In genomic region chr7:12731214-12731656, GRCh38 we compare ENCODE assay signal across 1 cellular context.
TF ChIP-seq lines count a peak whose summit lies in the region.

No MANE protein-coding gene starts in this region.

TF ChIP-seq in K562, 482 proteins besides CTCF, POLR2A, EP300 and RAD21 (continued from another document and continues in another):
- TF ChIP-seq ZBTB34 (CRISPR knock-in tag; IDR thresholded peaks at IDR 0.05) (no peak), JUND (IDR thresholded peaks at IDR 0.05; ENCODE audit: borderline replicate concordance, low read depth, low read length) (peak; percentile 46; the same call in 1 of the 2 replicates), JUND (tag; IDR thresholded peaks at IDR 0.05; ENCODE audit: borderline replicate concordance, low read depth, low read length) (no peak; the same call in 2 of the 3 replicates), E2F5 (CRISPR knock-in tag; IDR thresholded peaks at IDR 0.05) (no peak), ZNF740 (CRISPR knock-in tag; IDR thresholded peaks at IDR 0.05) (no peak), ZNF740 (tag; IDR thresholded peaks at IDR 0.05) (0 out of 4 replicates have a peak, but pooled peaks of 1 of the 2 experiments have one; percentile 5), SOX6 (IDR thresholded peaks at IDR 0.05) (peak; percentile 28; the same call in 1 of the 2 replicates), CREB3 (tag; conservative IDR thresholded peaks at IDR 0.05; ENCODE audit: low read depth) (peak; percentile 57; the same call in 1 of the 2 replicates), HNRNPUL1 (IDR thresholded peaks at IDR 0.05; ENCODE audit: low read length) (no peak), NFRKB (IDR thresholded peaks at IDR 0.05; ENCODE audit: low read depth) (peak; percentile 70; the same call in 1 of the 2 replicates), RNF2 (IDR thresholded peaks at IDR 0.05) (peak; percentile 13; the same call in 1 of the 2 replicates), MXI1 (IDR thresholded peaks at IDR 0.05; ENCODE audit: low read depth, low read length) (0 out of 2 replicates have a peak, but pooled peaks have one; percentile 44), HMGN3 (IDR thresholded peaks at IDR 0.05; ENCODE audit: borderline replicate concordance, extremely low read depth, insufficient read length, low read depth, low read length) (no peak), ETV5 (CRISPR knock-in tag; IDR thresholded peaks at IDR 0.05; ENCODE audit: low read depth) (peak; percentile 60; the same call in 1 of the 2 replicates), MAFK (IDR thresholded peaks at IDR 0.05; ENCODE audit: low read length) (peak; percentile 74), ZNF239 (CRISPR knock-in tag; IDR thresholded peaks at IDR 0.05) (no peak), PKNOX1 (IDR thresholded peaks at IDR 0.05) (no peak), GATAD2A (IDR thresholded peaks at IDR 0.05) (no peak), TCF15 (CRISPR knock-in tag; IDR thresholded peaks at IDR 0.05) (no peak), MAFG (tag; conservative IDR thresholded peaks at IDR 0.05) (peak; percentile 93), ZNF830 (CRISPR knock-in tag; IDR thresholded peaks at IDR 0.05) (no peak), MNT (conservative IDR thresholded peaks at IDR 0.05) (peak; percentile 71 to 82; a peak in 3 of 4 replicates), NEUROD1 (IDR thresholded peaks at IDR 0.05; ENCODE audit: borderline replicate concordance, low read depth, low read length, partially characterized antibody) (peak; percentile 47), KAT7 (CRISPR knock-in tag; IDR thresholded peaks at IDR 0.05; ENCODE audit: borderline replicate concordance) (0 out of 2 replicates have a peak, but pooled peaks have one; percentile 13), HNRNPLL (IDR thresholded peaks at IDR 0.05; ENCODE audit: low read depth, low read length, poor library complexity, severe bottlenecking) (no peak), PTBP1 (IDR thresholded peaks at IDR 0.05; ENCODE audit: low read depth, low read length) (no peak), POLR2AphosphoS5 (IDR thresholded peaks at IDR 0.05; ENCODE audit: control insufficient read depth, insufficient read depth, low read depth, low read length) (no peak), ESRRB (CRISPR knock-in tag; IDR thresholded peaks at IDR 0.05; ENCODE audit: borderline replicate concordance) (no peak), MAFF (IDR thresholded peaks at IDR 0.05; ENCODE audit: low read length) (peak; percentile 72), MIER1 (IDR thresholded peaks at IDR 0.05; ENCODE audit: low read depth) (no peak), DDX20 (tag; IDR thresholded peaks at IDR 0.05; ENCODE audit: low read depth) (0 out of 2 replicates have a peak, but pooled peaks have one; percentile 20), HDAC1 (IDR thresholded peaks at IDR 0.05) (peak in 1 of 2 experiments; percentile 49; a peak in 1 of 4 replicates), KAT8 (IDR thresholded peaks at IDR 0.05; ENCODE audit: low read depth) (no peak), ESRRA (IDR thresholded peaks at IDR 0.05; ENCODE audit: borderline replicate concordance, low read depth) (no peak), ZNF584 (CRISPR knock-in tag; IDR thresholded peaks at IDR 0.05; ENCODE audit: low read depth) (0 out of 2 replicates have a peak, but pooled peaks have one; percentile 37), GTF2E2 (tag; IDR thresholded peaks at IDR 0.05) (peak; percentile 10; the same call in 1 of the 2 replicates), TOE1 (IDR thresholded peaks at IDR 0.05; ENCODE audit: borderline replicate concordance) (peak; percentile 17; the same call in 1 of the 2 replicates), TOE1 (CRISPR knock-in tag; IDR thresholded peaks at IDR 0.05; ENCODE audit: borderline replicate concordance, low read depth) (no peak), HDAC6 (IDR thresholded peaks at IDR 0.05; ENCODE audit: low read depth, low read length) (no peak), RUNX1 (IDR thresholded peaks at IDR 0.05; ENCODE audit: low read depth) (no peak), REST (CRISPR knock-in tag; IDR thresholded peaks at IDR 0.05; ENCODE audit: low read depth) (no peak), ZNF395 (CRISPR knock-in tag; IDR thresholded peaks at IDR 0.05) (no peak), MLLT1 (IDR thresholded peaks at IDR 0.05) (peak; percentile 56 to 69; a peak in 1 of 4 replicates), ZFP30 (CRISPR knock-in tag; IDR thresholded peaks at IDR 0.05; ENCODE audit: borderline replicate concordance) (no peak)
